Comparison of ENCODE assay signal across 10 cellular contexts in genomic region chr15:78977091-78977571, GRCh38. TPM values are rescaled to one million over a fixed set of nuclear protein-coding genes. Genes with fewer than 3 reads are reported as not detected.
DNase-seq lines count a peak whose midpoint lies in the region; ATAC-seq and TF ChIP-seq lines count a peak whose summit lies in the region.
"Had no signal": no experiment of that assay in that cellular context is flagged by ENCODE, and none has a peak within 500 bp of the region (broad histone marks: within the 10 kb centered on the region; RNA-seq: fewer than 3 reads in every experiment).

No MANE protein-coding gene starts in this region.

- no peaks in the 10 kb centered on the region for H3K27me3 Mint-ChIP-seq in activated CD4-positive, alpha-beta memory T cell treated with anti-CD3 and anti-CD28 coated beads, Interleukin-2, amount 10 ng/mL, durations not matched to agents 7 days and 5 days

- H3K36me3 ChIP-seq in smooth muscle cell (ENCODE audit: low read depth), result no peaks in the 10 kb centered on the region
- H3K36me3 ChIP-seq in effector memory CD4-positive, alpha-beta T cell (ENCODE audit: control insufficient read depth, insufficient read depth, low read length), result no peaks in the 10 kb centered on the region

- peak; percentile 20 for DNase-seq in activated CD4-positive, alpha-beta memory T cell treated with anti-CD3 and anti-CD28 coated beads, Interleukin-2, amount 10 ng/mL, durations not matched to agents 7 days and 5 days
- no peak for DNase-seq in smooth muscle cell (lab: John Stamatoyannopoulos, UW; ENCODE audit: unreplicated experiment)
- no peak for DNase-seq in effector memory CD4-positive, alpha-beta T cell
- no peak for DNase-seq in central memory CD4-positive, alpha-beta T cell
- DNase-seq in middle frontal gyrus (ENCODE audit: extremely low spot score, low spot score), result no peak
- DNase-seq: EL had no signal

- no peak overlapping the region for H3K27ac Mint-ChIP-seq in activated CD4-positive, alpha-beta memory T cell treated with anti-CD3 and anti-CD28 coated beads, Interleukin-2, amount 10 ng/mL, durations not matched to agents 7 days and 5 days

- no peak overlapping the region for H3K4me2 ChIP-seq in smooth muscle cell

- H3K4me3 ChIP-seq in GM12875 (ENCODE audit: low read depth, low read length) (peak overlapping the region; percentile 14), smooth muscle cell (no peak overlapping the region)
- no peak overlapping the region for H3K4me3 ChIP-seq in effector memory CD4-positive, alpha-beta T cell (ENCODE audit: insufficient read depth, low read depth, low read length, poor library complexity, severe bottlenecking)
- H3K4me3 ChIP-seq: dorsolateral prefrontal cortex had no signal

- no peak overlapping the region for H2AFZ ChIP-seq in smooth muscle cell (ENCODE audit: low read depth)

- no peaks in the 10 kb centered on the region for H3K27me3 ChIP-seq in smooth muscle cell (ENCODE audit: low read depth)
- H3K27me3 ChIP-seq in effector memory CD4-positive, alpha-beta T cell (replicated peaks; ENCODE audit: control insufficient read depth, insufficient read depth, low read length, poor library complexity, severe bottlenecking), result no peaks in the 10 kb centered on the region
- H3K27me3 ChIP-seq: dorsolateral prefrontal cortex had no signal

- POLR2A ChIA-PET in activated CD4-positive, alpha-beta memory T cell treated with anti-CD3 and anti-CD28 coated beads, Interleukin-2, amount 10 ng/mL, durations not matched to agents 7 days and 5 days (lab: Charles Lee), result no interaction called here

- ATAC-seq in GM21360 (IDR thresholded peaks at IDR 0.05; ENCODE audit: unreplicated experiment), result peak; percentile 57
- peak; percentile 66 for ATAC-seq in HG03175 (IDR thresholded peaks at IDR 0.05; ENCODE audit: unreplicated experiment)

- H3K36me3 Mint-ChIP-seq in activated CD4-positive, alpha-beta memory T cell treated with anti-CD3 and anti-CD28 coated beads, Interleukin-2, amount 10 ng/mL, durations not matched to agents 7 days and 5 days (ENCODE audit: low read depth), result no peaks in the 10 kb centered on the region

- WGBS in smooth muscle cell (ENCODE audit: low lambda C conversion rate), result 92% methylated on average over 4 of the region's 4 CpGs

- no peaks in the 10 kb centered on the region for H3K79me2 ChIP-seq in smooth muscle cell (ENCODE audit: low read depth)

- no peaks in the 10 kb centered on the region for H4K20me1 ChIP-seq in smooth muscle cell (ENCODE audit: low read depth)

- H3K4me1 ChIP-seq in smooth muscle cell (ENCODE audit: low read depth), result no peaks in the 10 kb centered on the region
- no peaks in the 10 kb centered on the region for H3K4me1 ChIP-seq in effector memory CD4-positive, alpha-beta T cell (ENCODE audit: control insufficient read depth, insufficient read depth, low read length, poor library complexity, severe bottlenecking)

- CTCF ChIA-PET in activated CD4-positive, alpha-beta memory T cell treated with anti-CD3 and anti-CD28 coated beads, Interleukin-2, amount 10 ng/mL, durations not matched to agents 7 days and 5 days (lab: Charles Lee), result interaction anchor here (6.9 kb wide), 1 partner anchor 68 kb away, joined by 49 read pairs; no protein-coding TSS in a partner anchor

- H3K27ac ChIP-seq in smooth muscle cell (ENCODE audit: low read depth), result no peak overlapping the region
- no peak overlapping the region for H3K27ac ChIP-seq in effector memory CD4-positive, alpha-beta T cell (ENCODE audit: insufficient read depth, low read length, poor library complexity, severe bottlenecking)

- no peak overlapping the region for H3K9ac ChIP-seq in smooth muscle cell (ENCODE audit: low read depth)

- no peaks in the 10 kb centered on the region for H3K9me3 Mint-ChIP-seq in activated CD4-positive, alpha-beta memory T cell treated with anti-CD3 and anti-CD28 coated beads, Interleukin-2, amount 10 ng/mL, durations not matched to agents 7 days and 5 days

- peaks cover 25% of the 10 kb centered on the region for H3K4me1 Mint-ChIP-seq in activated CD4-positive, alpha-beta memory T cell treated with anti-CD3 and anti-CD28 coated beads, Interleukin-2, amount 10 ng/mL, durations not matched to agents 7 days and 5 days

- H3K9me3 ChIP-seq in smooth muscle cell (replicated peaks; ENCODE audit: low read depth), result no peaks in the 10 kb centered on the region
- H3K9me3 ChIP-seq in effector memory CD4-positive, alpha-beta T cell (ENCODE audit: control insufficient read depth, low read length), result no peaks in the 10 kb centered on the region

- no peaks in the 10 kb centered on the region for H3F3A ChIP-seq in smooth muscle cell (ENCODE audit: low read depth)

- TF ChIP-seq CTCF in GM12875 (IDR thresholded peaks at IDR 0.05; ENCODE audit: borderline replicate concordance, insufficient read depth, low read depth, low read length), result no peak
- TF ChIP-seq CTCF in smooth muscle cell (IDR thresholded peaks at IDR 0.05; ENCODE audit: borderline replicate concordance, insufficient read depth, poor library complexity, severe bottlenecking), result no peak

- no peak overlapping the region for H3K4me3 Mint-ChIP-seq in activated CD4-positive, alpha-beta memory T cell treated with anti-CD3 and anti-CD28 coated beads, Interleukin-2, amount 10 ng/mL, durations not matched to agents 7 days and 5 days

RNA-seq across cellular contexts. Expression of gene CTSH, which starts 32.3 kb away (rescaled TPM):
- 100 to 1,000 TPM; 257 to 273 TPM for total RNA-seq in activated CD4-positive, alpha-beta memory T cell treated with anti-CD3 and anti-CD28 coated beads, Interleukin-2, amount 10 ng/mL, durations not matched to agents 7 days and 5 days
- total RNA-seq in smooth muscle cell, result 24.7 and 38.5 TPM in 2 replicates
- polyA plus RNA-seq in smooth muscle cell, result 19.0 and 23.4 TPM in 2 replicates
